ENCODE assay signal across 28 cellular contexts in genomic region chr14:102373110-102373509, GRCh38. TPM values are rescaled to one million over a fixed set of nuclear protein-coding genes. Genes with fewer than 3 reads are reported as not detected.
DNase-seq lines count a peak whose midpoint lies in the region; ATAC-seq, FAIRE-seq and TF ChIP-seq lines count a peak whose summit lies in the region.
"Had no signal": no experiment of that assay in that cellular context is flagged by ENCODE, and none has a peak within 500 bp of the region (broad histone marks: within the 10 kb centered on the region; RNA-seq: fewer than 3 reads in every experiment).

No MANE protein-coding gene starts in this region.

- no peak overlapping the region for H3K27ac ChIP-seq in CD8-positive, alpha-beta T cell (ENCODE audit: low read depth, low read length)
- H3K27ac ChIP-seq: A549; BLaER1 treated with 17β-estradiol and CSF1 and Interleukin-3, amounts not matched to agents 10 nM and 100 nM; SJSA1 had no signal

- H3K4me1 Mint-ChIP-seq in activated T-helper 2 cell treated with anti-CD3 and anti-CD28 coated beads, Interferon-gamma antibody, Interleukin-2, Interleukin-4, amounts not matched to agents 10 μg/mL and 5 μg/mL and 100 μg/mL, durations not matched to agents 14 hours and 24 hours and 36 hours (ENCODE audit: low read depth) = peaks cover 34% of the 10 kb centered on the region
- peaks cover 40% of the 10 kb centered on the region for H3K4me1 Mint-ChIP-seq in activated CD4-positive, alpha-beta T cell treated with anti-CD3 and anti-CD28 coated beads for 36 hours
- peaks cover 11% of the 10 kb centered on the region for H3K4me1 Mint-ChIP-seq in CD8-positive, alpha-beta T cell (ENCODE audit: low read depth)

- TF ChIP-seq CTCF in GM12865 (IDR thresholded peaks at IDR 0.05; ENCODE audit: insufficient read depth, low read depth, low read length, missing control alignments) = no peak
- TF ChIP-seq CTCF in CD8-positive, alpha-beta T cell (IDR thresholded peaks at IDR 0.05) = no peak

- no peaks in the 10 kb centered on the region for H3K9me3 Mint-ChIP-seq in activated T-helper 2 cell treated with anti-CD3 and anti-CD28 coated beads, Interferon-gamma antibody, Interleukin-2, Interleukin-4, amounts not matched to agents 10 μg/mL and 5 μg/mL and 100 μg/mL, durations not matched to agents 14 hours and 24 hours and 36 hours
- H3K9me3 Mint-ChIP-seq in activated CD4-positive, alpha-beta T cell treated with anti-CD3 and anti-CD28 coated beads for 36 hours (ENCODE audit: low read depth) = no peaks in the 10 kb centered on the region
- H3K9me3 Mint-ChIP-seq in CD8-positive, alpha-beta T cell = no peaks in the 10 kb centered on the region
- H3K9me3 Mint-ChIP-seq: CD4-positive, alpha-beta T cell had no signal

- H3K4me1 ChIP-seq in CD8-positive, alpha-beta T cell (ENCODE audit: insufficient read depth, low read length) = no peaks in the 10 kb centered on the region
- H3K4me1 ChIP-seq: A549 had no signal

- CTCF ChIA-PET in activated CD4-positive, alpha-beta T cell treated with anti-CD3 and anti-CD28 coated beads for 36 hours (lab: Charles Lee) = interaction anchor here (0.7 kb wide), 1 partner anchor 700 kb away, joined by 3 read pairs; no protein-coding TSS in a partner anchor
- CTCF ChIA-PET in CD8-positive, alpha-beta T cell (lab: Charles Lee) = no interaction called here

- ATAC-seq in HG03280 (IDR thresholded peaks at IDR 0.05; ENCODE audit: unreplicated experiment) = peak; percentile 52
- ATAC-seq in activated CD4-positive, alpha-beta T cell treated with anti-CD3 and anti-CD28 coated beads for 36 hours = no peak
- no peak for ATAC-seq in GM21619 (IDR thresholded peaks at IDR 0.05; ENCODE audit: unreplicated experiment)
- no peak for ATAC-seq in CD8-positive, alpha-beta T cell
- ATAC-seq: A549, K562 had no signal

- POLR2A ChIA-PET in activated CD4-positive, alpha-beta T cell treated with anti-CD3 and anti-CD28 coated beads for 36 hours (lab: Charles Lee) = no interaction called here
- POLR2A ChIA-PET in CD8-positive, alpha-beta T cell (lab: Charles Lee) = no interaction called here

- peak overlapping the region; percentile 2 for H3K27ac Mint-ChIP-seq in activated T-helper 2 cell treated with anti-CD3 and anti-CD28 coated beads, Interferon-gamma antibody, Interleukin-2, Interleukin-4, amounts not matched to agents 10 μg/mL and 5 μg/mL and 100 μg/mL, durations not matched to agents 14 hours and 24 hours and 36 hours
- no peak overlapping the region for H3K27ac Mint-ChIP-seq in activated CD4-positive, alpha-beta T cell treated with anti-CD3 and anti-CD28 coated beads for 36 hours
- H3K27ac Mint-ChIP-seq in CD8-positive, alpha-beta T cell = no peak overlapping the region
- H3K27ac Mint-ChIP-seq: CD4-positive, alpha-beta T cell had no signal

- peak overlapping the region; percentile 22; the same call in 1 of the 2 replicates for H3K4me3 ChIP-seq in GM12865 (ENCODE audit: low read depth, low read length)
- no peak overlapping the region for H3K4me3 ChIP-seq in CD8-positive, alpha-beta T cell (ENCODE audit: low read depth, low read length)
- H3K4me3 ChIP-seq: A549; BLaER1 treated with 17β-estradiol and CSF1 and Interleukin-3, amounts not matched to agents 10 nM and 100 nM; K562; SJSA1 had no signal

- no peaks in the 10 kb centered on the region for H3K36me3 ChIP-seq in CD8-positive, alpha-beta T cell (ENCODE audit: insufficient read depth, low read length)

- H3K9me3 ChIP-seq in CD8-positive, alpha-beta T cell (ENCODE audit: low read length) = no peaks in the 10 kb centered on the region
- H3K9me3 ChIP-seq: A549; BLaER1 treated with 17β-estradiol and CSF1 and Interleukin-3, amounts not matched to agents 10 nM and 100 nM; SJSA1 had no signal

- no peaks in the 10 kb centered on the region for H3K27me3 ChIP-seq in CD8-positive, alpha-beta T cell (ENCODE audit: insufficient read depth, low read length)
- H3K27me3 ChIP-seq: SJSA1 had no signal

- peak; percentile 77 for FAIRE-seq in GM18507 (lab: Jason Lieb, UNC)
- FAIRE-seq: A549, H54, HTR-8/SVneo, K562 had no signal

- DNase-seq in GM12865 (ENCODE audit: low read depth) = peak; percentile 50
- no peak for DNase-seq in GM18507 (ENCODE audit: extremely low spot score, insufficient read length, low read depth)
- no peak for DNase-seq in activated T-helper 2 cell treated with anti-CD3 and anti-CD28 coated beads, Interferon-gamma antibody, Interleukin-2, Interleukin-4, amounts not matched to agents 10 μg/mL and 5 μg/mL and 100 μg/mL, durations not matched to agents 14 hours and 24 hours and 36 hours (ENCODE audit: low spot score)
- DNase-seq in DMS79 (lab: John Stamatoyannopoulos, UW) = no peak
- DNase-seq in activated CD4-positive, alpha-beta T cell treated with anti-CD3 and anti-CD28 coated beads for 36 hours = no peak
- no peak for DNase-seq in CD8-positive, alpha-beta T cell
- DNase-seq: AML-193; CD4-positive, alpha-beta T cell; COR-L47; EL; GDM1; NCI-H1105 treated with DMSO at 0.1 percent for 48 hours; NCI-H146; NCI-H1930; NCI-H2107; NCI-H446 treated with DMSO at 0.1 percent for 48 hours; NCI-H526; NCI-H82; Right ventricle myocardium superior; RPMI8226 had no signal

- H3K27me3 Mint-ChIP-seq in activated T-helper 2 cell treated with anti-CD3 and anti-CD28 coated beads, Interferon-gamma antibody, Interleukin-2, Interleukin-4, amounts not matched to agents 10 μg/mL and 5 μg/mL and 100 μg/mL, durations not matched to agents 14 hours and 24 hours and 36 hours (ENCODE audit: low read depth) = no peaks in the 10 kb centered on the region
- H3K27me3 Mint-ChIP-seq in activated CD4-positive, alpha-beta T cell treated with anti-CD3 and anti-CD28 coated beads for 36 hours = no peaks in the 10 kb centered on the region
- no peaks in the 10 kb centered on the region for H3K27me3 Mint-ChIP-seq in CD8-positive, alpha-beta T cell (ENCODE audit: low read depth)
- H3K27me3 Mint-ChIP-seq: CD4-positive, alpha-beta T cell had no signal

- H3K4me3 Mint-ChIP-seq in activated T-helper 2 cell treated with anti-CD3 and anti-CD28 coated beads, Interferon-gamma antibody, Interleukin-2, Interleukin-4, amounts not matched to agents 10 μg/mL and 5 μg/mL and 100 μg/mL, durations not matched to agents 14 hours and 24 hours and 36 hours (ENCODE audit: low read depth) = no peak overlapping the region
- no peak overlapping the region for H3K4me3 Mint-ChIP-seq in activated CD4-positive, alpha-beta T cell treated with anti-CD3 and anti-CD28 coated beads for 36 hours
- H3K4me3 Mint-ChIP-seq in CD8-positive, alpha-beta T cell = no peak overlapping the region
- H3K4me3 Mint-ChIP-seq: CD4-positive, alpha-beta T cell had no signal

- H3K36me3 Mint-ChIP-seq in activated T-helper 2 cell treated with anti-CD3 and anti-CD28 coated beads, Interferon-gamma antibody, Interleukin-2, Interleukin-4, amounts not matched to agents 10 μg/mL and 5 μg/mL and 100 μg/mL, durations not matched to agents 14 hours and 24 hours and 36 hours (ENCODE audit: low read depth) = peaks cover 10% of the 10 kb centered on the region
- peaks cover 6% of the 10 kb centered on the region for H3K36me3 Mint-ChIP-seq in activated CD4-positive, alpha-beta T cell treated with anti-CD3 and anti-CD28 coated beads for 36 hours (ENCODE audit: low read depth)
- peaks cover 17% of the 10 kb centered on the region for H3K36me3 Mint-ChIP-seq in CD8-positive, alpha-beta T cell

- intact Hi-C loops in activated T-helper 2 cell treated with anti-CD3 and anti-CD28 coated beads, Interferon-gamma antibody, Interleukin-2, Interleukin-4, amounts not matched to agents 10 μg/mL and 5 μg/mL and 100 μg/mL, durations not matched to agents 14 hours and 24 hours and 36 hours (cut with micrococcal nuclease) = no loop called here
- intact Hi-C loops in activated CD4-positive, alpha-beta T cell treated with anti-CD3 and anti-CD28 coated beads for 36 hours (cut with DNase I, micrococcal nuclease) = no loop called here
- intact Hi-C loops in CD8-positive, alpha-beta T cell (cut with DNase I, micrococcal nuclease) = no loop called here

RNA-seq across cellular contexts. Expression of gene TECPR2, which starts 10.4 kb away (rescaled TPM):
- 7.8 and 12.8 TPM in 2 replicates for total RNA-seq in activated T-helper 2 cell treated with anti-CD3 and anti-CD28 coated beads, Interferon-gamma antibody, Interleukin-2, Interleukin-4, amounts not matched to agents 10 μg/mL and 5 μg/mL and 100 μg/mL, durations not matched to agents 14 hours and 24 hours and 36 hours
- 1 to 10 TPM; 5.6 to 6.9 TPM for total RNA-seq in activated CD4-positive, alpha-beta T cell treated with anti-CD3 and anti-CD28 coated beads for 36 hours
- 1 to 10 TPM; 3.4 to 5.8 TPM for total RNA-seq in CD8-positive, alpha-beta T cell

RNA-seq across cellular contexts. Expression of gene CINP, which starts 10.4 kb away (rescaled TPM):
- 39.6 and 42.9 TPM in 2 replicates for total RNA-seq in activated T-helper 2 cell treated with anti-CD3 and anti-CD28 coated beads, Interferon-gamma antibody, Interleukin-2, Interleukin-4, amounts not matched to agents 10 μg/mL and 5 μg/mL and 100 μg/mL, durations not matched to agents 14 hours and 24 hours and 36 hours
- 10 to 100 TPM; 47.0 to 51.4 TPM for total RNA-seq in activated CD4-positive, alpha-beta T cell treated with anti-CD3 and anti-CD28 coated beads for 36 hours
- total RNA-seq in CD8-positive, alpha-beta T cell = 10 to 100 TPM; 15.9 to 19.2 TPM

RNA-seq across cellular contexts. Expression of gene ZNF839, which starts 53.6 kb away (rescaled TPM):
- total RNA-seq in activated T-helper 2 cell treated with anti-CD3 and anti-CD28 coated beads, Interferon-gamma antibody, Interleukin-2, Interleukin-4, amounts not matched to agents 10 μg/mL and 5 μg/mL and 100 μg/mL, durations not matched to agents 14 hours and 24 hours and 36 hours = 16.4 and 17.3 TPM in 2 replicates
- total RNA-seq in activated CD4-positive, alpha-beta T cell treated with anti-CD3 and anti-CD28 coated beads for 36 hours = 10 to 100 TPM; 15.4 to 16.4 TPM
- total RNA-seq in CD8-positive, alpha-beta T cell = 10 to 100 TPM; 25.9 to 28.1 TPM
